Comparison of ENCODE assay signal across 13 cellular contexts in genomic region chr7:154770962-154771361, GRCh38.
DNase-seq lines count a peak whose midpoint lies in the region; ATAC-seq and TF ChIP-seq lines count a peak whose summit lies in the region.
"Had no signal": no experiment of that assay in that cellular context is flagged by ENCODE, and none has a peak within 500 bp of the region (broad histone marks: within the 10 kb centered on the region; RNA-seq: fewer than 3 reads in every experiment).

No MANE protein-coding gene starts in this region.

- H3K4me3 ChIP-seq in BLaER1 treated with 17β-estradiol and CSF1 and Interleukin-3, amounts not matched to agents 10 nM and 100 nM: no peak overlapping the region
- H3K4me3 ChIP-seq in left ventricle myocardium inferior: no peak overlapping the region

- H3K27me3 ChIP-seq in BLaER1 treated with 17β-estradiol and CSF1 and Interleukin-3, amounts not matched to agents 10 nM and 100 nM: no peaks in the 10 kb centered on the region
- peaks cover 43% of the 10 kb centered on the region for H3K27me3 ChIP-seq in left ventricle myocardium inferior (ENCODE audit: low read depth)

- H3K4me2 ChIP-seq in BLaER1 treated with 17β-estradiol and CSF1 and Interleukin-3, amounts not matched to agents 10 nM and 100 nM: peak overlapping the region in 8 of 11 experiments; percentile 24 to 53 (median 32); a peak in 13 of 22 replicates

- peak overlapping the region in 3 of 11 experiments; percentile 26 to 51 (median 36); a peak in 5 of 22 replicates for H3K27ac ChIP-seq in BLaER1 treated with 17β-estradiol and CSF1 and Interleukin-3, amounts not matched to agents 10 nM and 100 nM
- H3K27ac ChIP-seq in left ventricle myocardium inferior (replicated peaks): no peak overlapping the region

- intact Hi-C loops in left ventricle myocardium inferior (cut with micrococcal nuclease): no loop called here

- no peak overlapping the region for H3K9ac ChIP-seq in BLaER1 treated with 17β-estradiol and CSF1 and Interleukin-3, amounts not matched to agents 10 nM and 100 nM

- no peaks in the 10 kb centered on the region for H4K20me1 ChIP-seq in BLaER1 treated with 17β-estradiol and CSF1 and Interleukin-3, amounts not matched to agents 10 nM and 100 nM

- peak; percentile 64 for DNase-seq in HT1080 (ENCODE audit: low read depth)
- peak; percentile 50 for DNase-seq in RPMI8226
- no peak for DNase-seq in left ventricle myocardium inferior
- DNase-seq in NCI-H2196 treated with DMSO at 0.1 percent for 48 hours (lab: John Stamatoyannopoulos, UW; ENCODE audit: unreplicated experiment): no peak
- DNase-seq: CD4-positive, alpha-beta memory T cell; DMS53; GDM1; H9; KG1 had no signal

- H3K9me3 ChIP-seq in BLaER1 treated with 17β-estradiol and CSF1 and Interleukin-3, amounts not matched to agents 10 nM and 100 nM (replicated peaks in 1 of 11): peaks cover 0 to 16% (median 0%) of the 10 kb centered on the region in 11 experiments; a peak in 3 of 22 replicates
- no peaks in the 10 kb centered on the region for H3K9me3 ChIP-seq in left ventricle myocardium inferior (replicated peaks)

- H3K4me1 ChIP-seq in BLaER1 treated with 17β-estradiol and CSF1 and Interleukin-3, amounts not matched to agents 10 nM and 100 nM: peaks cover 0 to 21% (median 16%) of the 10 kb centered on the region in 10 experiments; a peak in 13 of 20 replicates
- no peaks in the 10 kb centered on the region for H3K4me1 ChIP-seq in left ventricle myocardium inferior

- H3K36me3 ChIP-seq in BLaER1 treated with 17β-estradiol and CSF1 and Interleukin-3, amounts not matched to agents 10 nM and 100 nM: no peaks in the 10 kb centered on the region
- no peaks in the 10 kb centered on the region for H3K36me3 ChIP-seq in left ventricle myocardium inferior

- ATAC-seq in HG03457 (IDR thresholded peaks at IDR 0.05; ENCODE audit: unreplicated experiment) (no peak), HG03280 (IDR thresholded peaks at IDR 0.05; ENCODE audit: unreplicated experiment) (no peak)
- ATAC-seq: HepG2 had no signal

- no peak for TF ChIP-seq CTCF in left ventricle myocardium inferior (IDR thresholded peaks at IDR 0.05; ENCODE audit: borderline replicate concordance)

Comparison
In these comparisons a context has a peak if more than half of its experiments do, and no peak if none do; other contexts are left out.
1. DNase-seq: peak in HT1080 (single experiment) and RPMI8226 (single experiment); none in left ventricle myocardium inferior (single experiment) and NCI-H2196 treated with DMSO at 0.1 percent for 48 hours (single experiment).